Comparison of ENCODE assay signal across 17 cellular contexts in genomic region chr2:56624181-56624580, GRCh38.
DNase-seq lines count a peak whose midpoint lies in the region; ATAC-seq, FAIRE-seq and TF ChIP-seq lines count a peak whose summit lies in the region.
"Had no signal": no experiment of that assay in that cellular context is flagged by ENCODE, and none has a peak within 500 bp of the region (broad histone marks: within the 10 kb centered on the region; RNA-seq: fewer than 3 reads in every experiment).

No MANE protein-coding gene starts in this region.

- no peak overlapping the region for H3K56ac ChIP-seq in mesendoderm (ENCODE audit: low read length)

- ATAC-seq in A549: no peak
- ATAC-seq in stimulated activated naive B cell treated with anti-CD40 and anti-IgM and Interleukin-4, amounts not matched to agents 10 μg/mL and 1 μg/mL and 100 μg/mL, for 72 hours (replicated peaks): no peak
- ATAC-seq in HG03432 (IDR thresholded peaks at IDR 0.05; ENCODE audit: unreplicated experiment): no peak
- ATAC-seq: CD8-positive, alpha-beta T cell had no signal

- 0 out of 3 replicates have a peak, but pooled peaks cover 3% of the 10 kb centered on the region for H3K9me3 ChIP-seq in A549

- H3K4me3 Mint-ChIP-seq in stimulated activated naive B cell treated with anti-CD40 and anti-IgM and Interleukin-4, amounts not matched to agents 10 μg/mL and 1 μg/mL and 100 μg/mL, for 72 hours: no peak overlapping the region
- H3K4me3 Mint-ChIP-seq: B cell; CD8-positive, alpha-beta T cell; H9 had no signal

- 21% methylated on average over 1 of the region's 1 CpG for WGBS in A549 (ENCODE audit: missing lambda C conversion rate)
- no CpG with 5 or more reads among the region's 1 CpG for WGBS in mesendoderm (ENCODE audit: extremely low coverage, insufficient coverage, low lambda C conversion rate)

- no peaks in the 10 kb centered on the region for H3K27me3 Mint-ChIP-seq in stimulated activated naive B cell treated with anti-CD40 and anti-IgM and Interleukin-4, amounts not matched to agents 10 μg/mL and 1 μg/mL and 100 μg/mL, for 72 hours
- H3K27me3 Mint-ChIP-seq: B cell had no signal

- TF ChIP-seq POLR2A in A549 (IDR thresholded peaks at IDR 0.05; ENCODE audit: low read length): no peak

- H2AK5ac ChIP-seq in mesendoderm (ENCODE audit: low read length): no peak overlapping the region

- H3K36me3 ChIP-seq in mesendoderm (ENCODE audit: control insufficient read depth, insufficient read depth, low read length): no peaks in the 10 kb centered on the region
- H3K36me3 ChIP-seq: BLaER1 treated with 17β-estradiol and CSF1 and Interleukin-3, amounts not matched to agents 10 nM and 100 nM had no signal

- H4K5ac ChIP-seq in mesendoderm (ENCODE audit: low read length): no peak overlapping the region

- H3K27ac ChIP-seq in A549 (no peak overlapping the region), mesendoderm (ENCODE audit: low read depth, low read length) (no peak overlapping the region)
- H3K27ac ChIP-seq: 22Rv1; BLaER1 treated with 17β-estradiol and CSF1 and Interleukin-3, amounts not matched to agents 10 nM and 100 nM had no signal

- DNase-seq in A549 (ENCODE audit: low read depth in 1 of 2, low spot score in 1 of 2) (no peak), GM04504 (ENCODE audit: low read depth) (peak; percentile 3), RPMI7951 (ENCODE audit: low read depth) (peak; percentile 33), mesendoderm (peak; percentile 3), NCI-H748 (lab: John Stamatoyannopoulos, UW; ENCODE audit: unreplicated experiment) (no peak)
- DNase-seq in stimulated activated naive B cell treated with anti-CD40 and anti-IgM and Interleukin-4, amounts not matched to agents 10 μg/mL and 1 μg/mL and 100 μg/mL, for 72 hours: no peak
- DNase-seq: Calu3; CD8-positive, alpha-beta T cell; DMS79 treated with DMSO at 0.1 percent for 48 hours; GDM1; H9; KG1 had no signal

- no peak overlapping the region for H3K23ac ChIP-seq in mesendoderm (ENCODE audit: low read length)

- H3K79me1 ChIP-seq in mesendoderm (ENCODE audit: low read length): no peaks in the 10 kb centered on the region

- TF ChIP-seq EP300 in A549 (IDR thresholded peaks at IDR 0.05): no peak

- H3K9me3 Mint-ChIP-seq in stimulated activated naive B cell treated with anti-CD40 and anti-IgM and Interleukin-4, amounts not matched to agents 10 μg/mL and 1 μg/mL and 100 μg/mL, for 72 hours: peaks cover 4 to 7% of the 10 kb centered on the region in 2 donors

- no peak overlapping the region for H4K8ac ChIP-seq in mesendoderm (ENCODE audit: low read depth, low read length)

- H3K18ac ChIP-seq in mesendoderm (ENCODE audit: low read length): no peak overlapping the region

- H3K79me2 ChIP-seq in mesendoderm (ENCODE audit: control insufficient read depth, insufficient read depth, low read length): no peaks in the 10 kb centered on the region

- TF ChIP-seq RAD21 in A549 (conservative IDR thresholded peaks at IDR 0.05 in 1 of 2, IDR thresholded peaks at IDR 0.05 in 1 of 2): no peak

- no peaks in the 10 kb centered on the region for H3K4me1 ChIP-seq in A549
- H3K4me1 ChIP-seq in mesendoderm (ENCODE audit: control insufficient read depth, low read depth, low read length): no peaks in the 10 kb centered on the region
- H3K4me1 ChIP-seq: BLaER1 treated with 17β-estradiol and CSF1 and Interleukin-3, amounts not matched to agents 10 nM and 100 nM had no signal

- no peak overlapping the region for H3K4ac ChIP-seq in mesendoderm (ENCODE audit: low read depth, low read length)

- POLR2A ChIA-PET in A549 (lab: Yijun Ruan, JAX): no interaction called here

- no peak overlapping the region for H2BK5ac ChIP-seq in mesendoderm (ENCODE audit: low read length)

- H3K4me2 ChIP-seq in A549: no peak overlapping the region
- no peak overlapping the region for H3K4me2 ChIP-seq in mesendoderm (ENCODE audit: low read length)
- H3K4me2 ChIP-seq: BLaER1 treated with 17β-estradiol and CSF1 and Interleukin-3, amounts not matched to agents 10 nM and 100 nM had no signal

- H3K9ac ChIP-seq in mesendoderm (ENCODE audit: low read length): no peak overlapping the region
- H3K9ac ChIP-seq: BLaER1 treated with 17β-estradiol and CSF1 and Interleukin-3, amounts not matched to agents 10 nM and 100 nM had no signal

- no peak overlapping the region for H2BK15ac ChIP-seq in mesendoderm (replicated peaks; ENCODE audit: low read depth)

- FAIRE-seq in A549 (lab: Jason Lieb, UNC): no peak
- FAIRE-seq: H1 had no signal

- H3K36me3 Mint-ChIP-seq in stimulated activated naive B cell treated with anti-CD40 and anti-IgM and Interleukin-4, amounts not matched to agents 10 μg/mL and 1 μg/mL and 100 μg/mL, for 72 hours: no peaks in the 10 kb centered on the region
- H3K36me3 Mint-ChIP-seq: CD8-positive, alpha-beta T cell had no signal

- H2BK120ac ChIP-seq in mesendoderm (ENCODE audit: low read depth, low read length): no peak overlapping the region

- H3K27ac Mint-ChIP-seq in stimulated activated naive B cell treated with anti-CD40 and anti-IgM and Interleukin-4, amounts not matched to agents 10 μg/mL and 1 μg/mL and 100 μg/mL, for 72 hours: no peak overlapping the region
- H3K27ac Mint-ChIP-seq: B cell; CD8-positive, alpha-beta T cell; H9 had no signal

- no peaks in the 10 kb centered on the region for H3K4me1 Mint-ChIP-seq in stimulated activated naive B cell treated with anti-CD40 and anti-IgM and Interleukin-4, amounts not matched to agents 10 μg/mL and 1 μg/mL and 100 μg/mL, for 72 hours
- H3K4me1 Mint-ChIP-seq: B cell, H9 had no signal

- no peaks in the 10 kb centered on the region for H3K27me3 ChIP-seq in mesendoderm (ENCODE audit: insufficient read depth, low read length, poor library complexity)
- H3K27me3 ChIP-seq: BLaER1 treated with 17β-estradiol and CSF1 and Interleukin-3, amounts not matched to agents 10 nM and 100 nM had no signal

- CTCF ChIA-PET in A549 (lab: Yijun Ruan, JAX): interaction anchor here (0.6 kb wide), 1 partner anchor 568 kb away, joined by 5 read pairs; no protein-coding TSS in a partner anchor

- no peak for TF ChIP-seq CTCF in A549 (IDR thresholded peaks at IDR 0.05)

- H3K4me3 ChIP-seq in A549: no peak overlapping the region
- no peak overlapping the region for H3K4me3 ChIP-seq in mesendoderm (ENCODE audit: low read length)
- H3K4me3 ChIP-seq: BLaER1 treated with 17β-estradiol and CSF1 and Interleukin-3, amounts not matched to agents 10 nM and 100 nM had no signal

TF ChIP-seq in A549, 52 proteins besides CTCF, POLR2A, EP300 and RAD21:
- TF ChIP-seq NPAS2 (CRISPR knock-in tag; IDR thresholded peaks at IDR 0.05; ENCODE audit: borderline replicate concordance) (no peak), MAFK (IDR thresholded peaks at IDR 0.05; ENCODE audit: partially characterized antibody) (peak; percentile 13)

Comparison
In these comparisons a context has a peak if more than half of its experiments do, and no peak if none do; other contexts are left out.
1. DNase-seq: peak in GM04504 (single experiment), RPMI7951 (single experiment) and mesendoderm (single experiment); none in A549 (0 of 2), NCI-H748 (single experiment) and stimulated activated naive B cell treated with anti-CD40 and anti-IgM and Interleukin-4, amounts not matched to agents 10 μg/mL and 1 μg/mL and 100 μg/mL, for 72 hours (single experiment).